ENCODE assay signal across 1 cellular context in the genomic region with DNA sequence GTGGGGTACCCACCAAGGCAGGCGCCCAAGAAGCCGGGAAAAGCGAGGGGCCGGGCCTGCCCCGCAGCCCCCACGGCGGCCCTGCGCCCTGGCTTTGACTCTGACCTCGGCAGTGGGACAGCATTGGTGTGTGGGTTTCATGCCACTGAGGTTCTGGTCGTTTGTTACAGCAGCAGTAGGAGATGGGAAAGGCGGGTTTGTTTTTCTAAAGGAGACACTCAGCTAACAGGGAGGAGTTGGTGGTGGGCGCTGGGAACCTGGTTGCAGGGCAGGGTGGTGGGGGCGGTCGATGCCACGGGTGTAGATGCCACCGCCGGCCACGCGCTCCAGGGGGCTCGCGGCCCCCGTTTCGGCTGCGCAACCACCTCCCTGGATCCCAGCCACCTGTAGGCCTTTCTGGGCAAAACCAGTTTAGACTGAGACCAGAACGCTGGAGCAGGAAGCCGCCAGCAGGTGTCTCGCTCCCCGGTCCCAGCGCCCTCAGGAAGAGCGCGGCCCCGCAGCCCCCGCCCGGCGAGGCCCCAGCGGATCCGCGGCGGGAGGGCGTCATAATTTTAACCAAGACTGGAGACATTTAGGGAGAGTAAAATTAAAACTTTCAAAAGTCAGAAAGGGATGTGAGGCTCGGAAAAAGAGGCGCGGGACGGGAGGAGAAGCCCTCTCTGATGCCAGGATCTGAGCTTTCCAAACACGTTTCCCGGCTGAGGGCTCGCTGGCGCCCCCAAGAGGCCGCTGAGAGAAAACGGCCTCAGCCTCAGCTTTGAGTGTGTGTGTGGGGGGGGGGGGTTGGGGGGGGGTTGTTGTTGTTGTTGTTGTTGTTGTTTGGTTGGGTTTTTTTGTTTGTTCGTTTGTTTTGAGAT.
A peak's percentile ranks its signal among the peaks of the same experiment; 100 is the strongest.
TF ChIP-seq lines count a peak whose summit lies in the region.

No MANE protein-coding gene starts in this region.

TF ChIP-seq in K562, 482 proteins besides CTCF, POLR2A, EP300 and RAD21 (continued from another document and continues in another):
- TF ChIP-seq, protein P1, sequence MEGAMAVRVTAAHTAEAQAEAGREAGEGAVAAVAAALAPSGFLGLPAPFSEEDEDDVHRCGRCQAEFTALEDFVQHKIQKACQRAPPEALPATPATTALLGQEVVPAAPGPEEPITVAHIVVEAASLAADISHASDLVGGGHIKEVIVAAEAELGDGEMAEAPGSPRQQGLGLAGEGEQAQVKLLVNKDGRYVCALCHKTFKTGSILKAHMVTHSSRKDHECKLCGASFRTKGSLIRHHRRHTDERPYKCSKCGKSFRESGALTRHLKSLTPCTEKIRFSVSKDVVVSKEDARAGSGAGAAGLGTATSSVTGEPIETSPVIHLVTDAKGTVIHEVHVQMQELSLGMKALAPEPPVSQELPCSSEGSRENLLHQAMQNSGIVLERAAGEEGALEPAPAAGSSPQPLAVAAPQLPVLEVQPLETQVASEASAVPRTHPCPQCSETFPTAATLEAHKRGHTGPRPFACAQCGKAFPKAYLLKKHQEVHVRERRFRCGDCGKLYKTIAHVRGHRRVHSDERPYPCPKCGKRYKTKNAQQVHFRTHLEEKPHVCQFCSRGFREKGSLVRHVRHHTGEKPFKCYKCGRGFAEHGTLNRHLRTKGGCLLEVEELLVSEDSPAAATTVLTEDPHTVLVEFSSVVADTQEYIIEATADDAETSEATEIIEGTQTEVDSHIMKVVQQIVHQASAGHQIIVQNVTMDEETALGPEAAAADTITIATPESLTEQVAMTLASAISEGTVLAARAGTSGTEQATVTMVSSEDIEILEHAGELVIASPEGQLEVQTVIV (CRISPR knock-in tag; IDR thresholded peaks at IDR 0.05; ENCODE audit: borderline replicate concordance) = no peak
- no peak for TF ChIP-seq POLR2H (tag; IDR thresholded peaks at IDR 0.05; ENCODE audit: low read depth)
- no peak for TF ChIP-seq MXI1 (IDR thresholded peaks at IDR 0.05; ENCODE audit: low read depth, low read length)
- TF ChIP-seq ZNF707 (CRISPR knock-in tag; conservative IDR thresholded peaks at IDR 0.05) = no peak
- peak; percentile 94 for TF ChIP-seq BRD9 (IDR thresholded peaks at IDR 0.05; ENCODE audit: low read depth, partially characterized antibody)
- TF ChIP-seq FIP1L1 (IDR thresholded peaks at IDR 0.05; ENCODE audit: low read depth, low read length, poor library complexity, severe bottlenecking) = peak; percentile 45
- TF ChIP-seq, protein P2, sequence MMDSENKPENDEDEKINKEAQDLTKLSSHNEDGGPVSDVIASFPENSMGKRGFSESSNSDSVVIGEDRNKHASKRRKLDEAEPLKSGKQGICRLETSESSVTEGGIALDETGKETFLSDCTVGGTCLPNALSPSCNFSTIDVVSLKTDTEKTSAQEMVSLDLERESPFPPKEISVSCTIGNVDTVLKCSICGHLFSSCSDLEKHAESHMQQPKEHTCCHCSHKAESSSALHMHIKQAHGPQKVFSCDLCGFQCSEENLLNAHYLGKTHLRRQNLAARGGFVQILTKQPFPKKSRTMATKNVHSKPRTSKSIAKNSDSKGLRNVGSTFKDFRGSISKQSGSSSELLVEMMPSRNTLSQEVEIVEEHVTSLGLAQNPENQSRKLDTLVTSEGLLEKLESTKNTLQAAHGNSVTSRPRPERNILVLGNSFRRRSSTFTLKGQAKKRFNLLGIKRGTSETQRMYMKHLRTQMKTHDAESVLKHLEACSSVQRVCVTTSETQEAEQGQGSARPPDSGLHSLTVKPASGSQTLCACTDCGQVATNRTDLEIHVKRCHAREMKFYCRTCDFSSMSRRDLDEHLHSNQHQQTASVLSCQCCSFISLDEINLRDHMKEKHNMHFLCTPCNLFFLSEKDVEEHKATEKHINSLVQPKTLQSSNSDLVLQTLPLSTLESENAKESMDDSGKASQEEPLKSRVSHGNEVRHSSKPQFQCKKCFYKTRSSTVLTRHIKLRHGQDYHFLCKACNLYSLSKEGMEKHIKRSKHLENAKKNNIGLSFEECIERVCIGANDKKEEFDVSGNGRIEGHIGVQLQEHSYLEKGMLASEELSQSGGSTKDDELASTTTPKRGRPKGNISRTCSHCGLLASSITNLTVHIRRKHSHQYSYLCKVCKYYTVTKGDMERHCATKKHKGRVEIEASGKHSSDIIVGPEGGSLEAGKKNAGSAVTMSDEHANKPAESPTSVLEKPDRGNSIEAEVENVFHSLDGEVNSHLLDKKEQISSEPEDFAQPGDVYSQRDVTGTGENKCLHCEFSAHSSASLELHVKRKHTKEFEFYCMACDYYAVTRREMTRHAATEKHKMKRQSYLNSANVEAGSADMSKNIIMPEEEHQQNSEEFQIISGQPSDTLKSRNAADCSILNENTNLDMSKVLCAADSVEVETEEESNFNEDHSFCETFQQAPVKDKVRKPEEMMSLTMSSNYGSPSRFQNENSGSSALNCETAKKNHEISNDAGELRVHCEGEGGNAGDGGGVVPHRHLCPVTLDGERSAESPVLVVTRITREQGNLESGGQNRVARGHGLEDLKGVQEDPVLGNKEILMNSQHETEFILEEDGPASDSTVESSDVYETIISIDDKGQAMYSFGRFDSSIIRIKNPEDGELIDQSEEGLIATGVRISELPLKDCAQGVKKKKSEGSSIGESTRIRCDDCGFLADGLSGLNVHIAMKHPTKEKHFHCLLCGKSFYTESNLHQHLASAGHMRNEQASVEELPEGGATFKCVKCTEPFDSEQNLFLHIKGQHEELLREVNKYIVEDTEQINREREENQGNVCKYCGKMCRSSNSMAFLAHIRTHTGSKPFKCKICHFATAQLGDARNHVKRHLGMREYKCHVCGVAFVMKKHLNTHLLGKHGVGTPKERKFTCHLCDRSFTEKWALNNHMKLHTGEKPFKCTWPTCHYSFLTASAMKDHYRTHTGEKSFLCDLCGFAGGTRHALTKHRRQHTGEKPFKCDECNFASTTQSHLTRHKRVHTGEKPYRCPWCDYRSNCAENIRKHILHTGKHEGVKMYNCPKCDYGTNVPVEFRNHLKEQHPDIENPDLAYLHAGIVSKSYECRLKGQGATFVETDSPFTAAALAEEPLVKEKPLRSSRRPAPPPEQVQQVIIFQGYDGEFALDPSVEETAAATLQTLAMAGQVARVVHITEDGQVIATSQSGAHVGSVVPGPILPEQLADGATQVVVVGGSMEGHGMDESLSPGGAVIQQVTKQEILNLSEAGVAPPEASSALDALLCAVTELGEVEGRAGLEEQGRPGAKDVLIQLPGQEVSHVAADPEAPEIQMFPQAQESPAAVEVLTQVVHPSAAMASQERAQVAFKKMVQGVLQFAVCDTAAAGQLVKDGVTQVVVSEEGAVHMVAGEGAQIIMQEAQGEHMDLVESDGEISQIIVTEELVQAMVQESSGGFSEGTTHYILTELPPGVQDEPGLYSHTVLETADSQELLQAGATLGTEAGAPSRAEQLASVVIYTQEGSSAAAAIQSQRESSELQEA (IDR thresholded peaks at IDR 0.05; ENCODE audit: low read depth) = no peak
- no peak for TF ChIP-seq MAFF (IDR thresholded peaks at IDR 0.05; ENCODE audit: low read length)
- TF ChIP-seq ZNF316 (IDR thresholded peaks at IDR 0.05) = no peak
- TF ChIP-seq, protein P3, sequence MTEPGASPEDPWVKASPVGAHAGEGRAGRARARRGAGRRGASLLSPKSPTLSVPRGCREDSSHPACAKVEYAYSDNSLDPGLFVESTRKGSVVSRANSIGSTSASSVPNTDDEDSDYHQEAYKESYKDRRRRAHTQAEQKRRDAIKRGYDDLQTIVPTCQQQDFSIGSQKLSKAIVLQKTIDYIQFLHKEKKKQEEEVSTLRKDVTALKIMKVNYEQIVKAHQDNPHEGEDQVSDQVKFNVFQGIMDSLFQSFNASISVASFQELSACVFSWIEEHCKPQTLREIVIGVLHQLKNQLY (CRISPR knock-in tag; conservative IDR thresholded peaks at IDR 0.05) = no peak
- TF ChIP-seq, protein P4, sequence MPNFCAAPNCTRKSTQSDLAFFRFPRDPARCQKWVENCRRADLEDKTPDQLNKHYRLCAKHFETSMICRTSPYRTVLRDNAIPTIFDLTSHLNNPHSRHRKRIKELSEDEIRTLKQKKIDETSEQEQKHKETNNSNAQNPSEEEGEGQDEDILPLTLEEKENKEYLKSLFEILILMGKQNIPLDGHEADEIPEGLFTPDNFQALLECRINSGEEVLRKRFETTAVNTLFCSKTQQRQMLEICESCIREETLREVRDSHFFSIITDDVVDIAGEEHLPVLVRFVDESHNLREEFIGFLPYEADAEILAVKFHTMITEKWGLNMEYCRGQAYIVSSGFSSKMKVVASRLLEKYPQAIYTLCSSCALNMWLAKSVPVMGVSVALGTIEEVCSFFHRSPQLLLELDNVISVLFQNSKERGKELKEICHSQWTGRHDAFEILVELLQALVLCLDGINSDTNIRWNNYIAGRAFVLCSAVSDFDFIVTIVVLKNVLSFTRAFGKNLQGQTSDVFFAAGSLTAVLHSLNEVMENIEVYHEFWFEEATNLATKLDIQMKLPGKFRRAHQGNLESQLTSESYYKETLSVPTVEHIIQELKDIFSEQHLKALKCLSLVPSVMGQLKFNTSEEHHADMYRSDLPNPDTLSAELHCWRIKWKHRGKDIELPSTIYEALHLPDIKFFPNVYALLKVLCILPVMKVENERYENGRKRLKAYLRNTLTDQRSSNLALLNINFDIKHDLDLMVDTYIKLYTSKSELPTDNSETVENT (CRISPR knock-in tag; IDR thresholded peaks at IDR 0.05) = no peak
- TF ChIP-seq DMBX1 (CRISPR knock-in tag; IDR thresholded peaks at IDR 0.05; ENCODE audit: borderline replicate concordance) = no peak
- TF ChIP-seq GATAD2A (IDR thresholded peaks at IDR 0.05) = no peak
- TF ChIP-seq, protein P5, sequence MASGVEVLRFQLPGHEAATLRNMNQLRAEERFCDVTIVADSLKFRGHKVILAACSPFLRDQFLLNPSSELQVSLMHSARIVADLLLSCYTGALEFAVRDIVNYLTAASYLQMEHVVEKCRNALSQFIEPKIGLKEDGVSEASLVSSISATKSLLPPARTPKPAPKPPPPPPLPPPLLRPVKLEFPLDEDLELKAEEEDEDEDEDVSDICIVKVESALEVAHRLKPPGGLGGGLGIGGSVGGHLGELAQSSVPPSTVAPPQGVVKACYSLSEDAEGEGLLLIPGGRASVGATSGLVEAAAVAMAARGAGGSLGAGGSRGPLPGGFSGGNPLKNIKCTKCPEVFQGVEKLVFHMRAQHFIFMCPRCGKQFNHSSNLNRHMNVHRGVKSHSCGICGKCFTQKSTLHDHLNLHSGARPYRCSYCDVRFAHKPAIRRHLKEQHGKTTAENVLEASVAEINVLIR (CRISPR knock-in tag; IDR thresholded peaks at IDR 0.05) = no peak
- no peak for TF ChIP-seq ZNF217 (CRISPR knock-in tag; IDR thresholded peaks at IDR 0.05)
- TF ChIP-seq KDM2B (CRISPR knock-in tag; IDR thresholded peaks at IDR 0.05) = no peak
- TF ChIP-seq SMAD2 (IDR thresholded peaks at IDR 0.05; ENCODE audit: low read depth, low read length) = no peak
- TF ChIP-seq ZNF143 (CRISPR knock-in tag; IDR thresholded peaks at IDR 0.05) = no peak
- peak; percentile 32 for TF ChIP-seq NEUROD1 (IDR thresholded peaks at IDR 0.05; ENCODE audit: borderline replicate concordance, low read depth, low read length, partially characterized antibody)
- no peak for TF ChIP-seq NCOA4 (IDR thresholded peaks at IDR 0.05; ENCODE audit: partially characterized antibody)
- TF ChIP-seq, protein P6, sequence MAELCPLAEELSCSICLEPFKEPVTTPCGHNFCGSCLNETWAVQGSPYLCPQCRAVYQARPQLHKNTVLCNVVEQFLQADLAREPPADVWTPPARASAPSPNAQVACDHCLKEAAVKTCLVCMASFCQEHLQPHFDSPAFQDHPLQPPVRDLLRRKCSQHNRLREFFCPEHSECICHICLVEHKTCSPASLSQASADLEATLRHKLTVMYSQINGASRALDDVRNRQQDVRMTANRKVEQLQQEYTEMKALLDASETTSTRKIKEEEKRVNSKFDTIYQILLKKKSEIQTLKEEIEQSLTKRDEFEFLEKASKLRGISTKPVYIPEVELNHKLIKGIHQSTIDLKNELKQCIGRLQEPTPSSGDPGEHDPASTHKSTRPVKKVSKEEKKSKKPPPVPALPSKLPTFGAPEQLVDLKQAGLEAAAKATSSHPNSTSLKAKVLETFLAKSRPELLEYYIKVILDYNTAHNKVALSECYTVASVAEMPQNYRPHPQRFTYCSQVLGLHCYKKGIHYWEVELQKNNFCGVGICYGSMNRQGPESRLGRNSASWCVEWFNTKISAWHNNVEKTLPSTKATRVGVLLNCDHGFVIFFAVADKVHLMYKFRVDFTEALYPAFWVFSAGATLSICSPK (IDR thresholded peaks at IDR 0.05; ENCODE audit: borderline replicate concordance) = no peak
- TF ChIP-seq, protein P7, sequence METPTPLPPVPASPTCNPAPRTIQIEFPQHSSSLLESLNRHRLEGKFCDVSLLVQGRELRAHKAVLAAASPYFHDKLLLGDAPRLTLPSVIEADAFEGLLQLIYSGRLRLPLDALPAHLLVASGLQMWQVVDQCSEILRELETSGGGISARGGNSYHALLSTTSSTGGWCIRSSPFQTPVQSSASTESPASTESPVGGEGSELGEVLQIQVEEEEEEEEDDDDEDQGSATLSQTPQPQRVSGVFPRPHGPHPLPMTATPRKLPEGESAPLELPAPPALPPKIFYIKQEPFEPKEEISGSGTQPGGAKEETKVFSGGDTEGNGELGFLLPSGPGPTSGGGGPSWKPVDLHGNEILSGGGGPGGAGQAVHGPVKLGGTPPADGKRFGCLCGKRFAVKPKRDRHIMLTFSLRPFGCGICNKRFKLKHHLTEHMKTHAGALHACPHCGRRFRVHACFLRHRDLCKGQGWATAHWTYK (CRISPR knock-in tag; IDR thresholded peaks at IDR 0.05) = no peak
- no peak for TF ChIP-seq ZNF165 (CRISPR knock-in tag; IDR thresholded peaks at IDR 0.05; ENCODE audit: borderline replicate concordance)
- TF ChIP-seq TOE1 (IDR thresholded peaks at IDR 0.05; ENCODE audit: borderline replicate concordance) = no peak; the same call in 1 of the 2 replicates
- TF ChIP-seq TOE1 (CRISPR knock-in tag; IDR thresholded peaks at IDR 0.05; ENCODE audit: borderline replicate concordance, low read depth) = no peak
- TF ChIP-seq, protein P8, sequence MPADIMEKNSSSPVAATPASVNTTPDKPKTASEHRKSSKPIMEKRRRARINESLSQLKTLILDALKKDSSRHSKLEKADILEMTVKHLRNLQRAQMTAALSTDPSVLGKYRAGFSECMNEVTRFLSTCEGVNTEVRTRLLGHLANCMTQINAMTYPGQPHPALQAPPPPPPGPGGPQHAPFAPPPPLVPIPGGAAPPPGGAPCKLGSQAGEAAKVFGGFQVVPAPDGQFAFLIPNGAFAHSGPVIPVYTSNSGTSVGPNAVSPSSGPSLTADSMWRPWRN (IDR thresholded peaks at IDR 0.05; ENCODE audit: low read depth) = no peak
- TF ChIP-seq SMARCB1 (IDR thresholded peaks at IDR 0.05; ENCODE audit: insufficient read length, low read depth) = no peak
- peak; percentile 86; the same call in 1 of the 2 replicates for TF ChIP-seq ZBTB7A (IDR thresholded peaks at IDR 0.05; ENCODE audit: borderline replicate concordance, control insufficient read depth, low read depth, low read length)
